ENCODE assay signal across 1 cellular context in genomic region chr11:129951201-129951882, GRCh38.
TF ChIP-seq lines count a peak whose summit lies in the region.

No MANE protein-coding gene starts in this region.

TF ChIP-seq in GM23338, 12 proteins besides CTCF, POLR2A, EP300 and RAD21 (continued from another document):
- TF ChIP-seq EZH2 (IDR thresholded peaks at IDR 0.05; ENCODE audit: low read depth, unreplicated experiment) (no peak), POLR2AphosphoS5 (IDR thresholded peaks at IDR 0.05; ENCODE audit: low read depth) (no peak), JUNB (IDR thresholded peaks at IDR 0.05; ENCODE audit: unreplicated experiment) (no peak), ZNF462 (CRISPR knock-in tag; IDR thresholded peaks at IDR 0.05) (no peak)
